Comparison of ENCODE assay signal across 8 cellular contexts in genomic region chr16:3611145-3611977, GRCh38. TPM values are rescaled to one million over a fixed set of nuclear protein-coding genes. Genes with fewer than 3 reads are reported as not detected.
DNase-seq lines count a peak whose midpoint lies in the region; ATAC-seq and TF ChIP-seq lines count a peak whose summit lies in the region.

Gene SLX4, minus strand, starts transcription at chr16:3611606. Its CDS starts 2,642 bp downstream, at chr16:3608964.

- peak within 1 kb of the TSS; percentile 86 to 90 for H3K9ac ChIP-seq in liver (ENCODE audit: low read depth in 1 of 2, low read length in 2 of 2)

- ATAC-seq in GM19438 (IDR thresholded peaks at IDR 0.05; ENCODE audit: low read depth, unreplicated experiment): peak; percentile 70
- ATAC-seq in HG03565 (IDR thresholded peaks at IDR 0.05; ENCODE audit: unreplicated experiment): peak; percentile 78

- H3K4me3 ChIP-seq in liver (ENCODE audit: low read depth in 1 of 3, low read length in 3 of 3): peak within 1 kb of the TSS; percentile 90 to 99 (median 92)

- H3K27ac Mint-ChIP-seq in CD14-positive monocyte: peak within 1 kb of the TSS; percentile 96 to 99 (median 98)

- H3K36me3 ChIP-seq in liver (ENCODE audit: control insufficient read depth in 4 of 4, insufficient read depth in 3 of 4, low read depth in 1 of 4, low read length in 3 of 4): peaks cover 0 to 2% (median 0%) of the 10 kb centered on the region in 4 donors

- no peaks in the 10 kb centered on the region for H3K27me3 ChIP-seq in liver (ENCODE audit: control insufficient read depth in 4 of 4, insufficient read depth in 4 of 4, low read length in 3 of 4)

- H3K27me3 Mint-ChIP-seq in CD14-positive monocyte (ENCODE audit: low read depth in 3 of 3): peaks cover 0 to 1% (median 0%) of the 10 kb centered on the region in 3 donors

- H3K9me3 Mint-ChIP-seq in CD14-positive monocyte: no peaks in the 10 kb centered on the region

- H3K9me3 ChIP-seq in liver (ENCODE audit: control insufficient read depth in 4 of 4, low read length in 3 of 4): no peaks in the 10 kb centered on the region

- TF ChIP-seq CTCF in CD14-positive monocyte (IDR thresholded peaks at IDR 0.05): no peak
- peak; percentile 17 for TF ChIP-seq CTCF in liver (IDR thresholded peaks at IDR 0.05; ENCODE audit: low read depth, low read length, missing input control)

- peak within 1 kb of the TSS; percentile 99 to 100 for H3K4me3 Mint-ChIP-seq in CD14-positive monocyte

- H3K36me3 Mint-ChIP-seq in CD14-positive monocyte: peaks cover 18 to 32% of the 10 kb centered on the region in 2 donors

- peaks cover 54% of the 10 kb centered on the region for H3K4me1 Mint-ChIP-seq in CD14-positive monocyte

- DNase-seq in CD14-positive monocyte (ENCODE audit: low spot score) (peak; percentile 85), NCI-H774 (lab: John Stamatoyannopoulos, UW) (peak; percentile 94), dermis blood vessel endothelial cell (peak; percentile 93)
- peak; percentile 80 to 83 for DNase-seq in activated CD4-positive, alpha-beta T cell treated with anti-CD3 and anti-CD28 coated beads, Interleukin-2, amount 50 U/mL, for 24 hours (ENCODE audit: low read depth in 1 of 2, low spot score in 1 of 2)
- DNase-seq in stimulated activated CD4-positive, alpha-beta T cell treated with anti-CD3 and anti-CD28 coated beads, Interleukin-2, amount 100 ng/mL, for 48 hours: peak; percentile 87 to 90

- intact Hi-C loops in CD14-positive monocyte (cut with micrococcal nuclease): loop anchor here in 1 of 2 donors (2.0 to 10.0 kb wide), 2 partner anchors 105 to 573 kb away; partner anchors contain the start of gene TRAP1

- TF ChIP-seq RAD21 in liver (IDR thresholded peaks at IDR 0.05): no peak

- peaks cover 3 to 39% (median 31%) of the 10 kb centered on the region in 4 donors for H3K4me1 ChIP-seq in liver (ENCODE audit: control insufficient read depth in 4 of 4, insufficient read depth in 4 of 4, low read length in 3 of 4)

- under 1% methylated on average over 86 of the region's 86 CpGs for WGBS in liver

- peak within 1 kb of the TSS; percentile 74 to 78 for H3K27ac ChIP-seq in liver (ENCODE audit: low read depth in 1 of 2, low read length in 2 of 2)

TF ChIP-seq in liver, 16 proteins besides CTCF, POLR2A, EP300 and RAD21:
- no peak for TF ChIP-seq HNF4G (IDR thresholded peaks at IDR 0.05)
- no peak for TF ChIP-seq RXRA (IDR thresholded peaks at IDR 0.05)
- TF ChIP-seq ATF3 (IDR thresholded peaks at IDR 0.05): no peak
- no peak for TF ChIP-seq MAX (IDR thresholded peaks at IDR 0.05)
- TF ChIP-seq SP1 (IDR thresholded peaks at IDR 0.05): no peak
- TF ChIP-seq REST (IDR thresholded peaks at IDR 0.05): no peak
- TF ChIP-seq EGR1 (IDR thresholded peaks at IDR 0.05; ENCODE audit: low read depth in 2 of 2): peak in 1 of 2 donors; percentile 67
- TF ChIP-seq ZBTB33 (IDR thresholded peaks at IDR 0.05): no peak
- TF ChIP-seq YY1 (IDR thresholded peaks at IDR 0.05): no peak
- no peak for TF ChIP-seq NR2F2 (IDR thresholded peaks at IDR 0.05)
- no peak for TF ChIP-seq FOXA1 (IDR thresholded peaks at IDR 0.05)
- peak in 1 of 2 donors; percentile 82 for TF ChIP-seq GABPA (IDR thresholded peaks at IDR 0.05 in 1 of 2, conservative IDR thresholded peaks at IDR 0.05 in 1 of 2)
- TF ChIP-seq FOXA2 (IDR thresholded peaks at IDR 0.05): no peak
- TF ChIP-seq JUND (IDR thresholded peaks at IDR 0.05): no peak

RNA-seq across cellular contexts. Expression of gene SLX4, which starts in this region (rescaled TPM):
- polyA plus RNA-seq in CD14-positive monocyte (under 1 TPM; 0.12 to 0.71 TPM), liver (under 1 TPM; 0.32 to 0.87 TPM)
- total RNA-seq in dermis blood vessel endothelial cell (2.7 and 5.6 TPM in 2 replicates), liver (1 to 10 TPM; 1.8 to 4.9 TPM)

Comparison
In these comparisons a context has a peak if more than half of its experiments do, and no peak if none do; other contexts are left out.
1. Peak in every context shown above with its lines: DNase-seq, ATAC-seq, H3K4me3 ChIP-seq and H3K27ac ChIP-seq.
2. Peak in DNase-seq in CD14-positive monocyte; RNA of the gene not detected or under 1 TPM.